24 cellular contexts compared by ENCODE assay signal in genomic region chr22:43424201-43424600, GRCh38. TPM values are rescaled to one million over a fixed set of nuclear protein-coding genes. Genes with fewer than 3 reads are reported as not detected.
A peak's percentile ranks its signal among the peaks of the same experiment; 100 is the strongest.
DNase-seq lines count a peak whose midpoint lies in the region; ATAC-seq, FAIRE-seq and TF ChIP-seq lines count a peak whose summit lies in the region.
"Had no signal": no experiment of that assay in that cellular context is flagged by ENCODE, and none has a peak within 500 bp of the region (broad histone marks: within the 10 kb centered on the region; RNA-seq: fewer than 3 reads in every experiment).

No MANE protein-coding gene starts in this region.

- H3K4me3 ChIP-seq in RWPE2 (ENCODE audit: severe bottlenecking) (no peak overlapping the region), WERI-Rb-1 (ENCODE audit: low read depth, low read length) (peak overlapping the region; percentile 43), neural progenitor cell (no peak overlapping the region), small intestine (ENCODE audit: low read depth in 1 of 2, low read length in 2 of 2) (no peak overlapping the region)
- H3K4me3 ChIP-seq: GM12878, GM23248 had no signal

- H2AFZ ChIP-seq in neural progenitor cell (replicated peaks): no peak overlapping the region
- H2AFZ ChIP-seq: GM23248 had no signal

- H3K9ac ChIP-seq in neural progenitor cell: no peak overlapping the region
- H3K9ac ChIP-seq: GM23248 had no signal

- no peaks in the 10 kb centered on the region for H4K20me1 ChIP-seq in neural progenitor cell (ENCODE audit: low read depth)

- H3K79me2 ChIP-seq in neural progenitor cell (ENCODE audit: low read depth): no peaks in the 10 kb centered on the region

- no peak overlapping the region for H3K27ac Mint-ChIP-seq in glutamatergic neuron (ENCODE audit: unreplicated experiment)
- no peak overlapping the region for H3K27ac Mint-ChIP-seq in neural progenitor cell
- H3K27ac Mint-ChIP-seq in mesothelial cell of epicardium: no peak overlapping the region
- H3K27ac Mint-ChIP-seq: CD4-positive, CD25-positive, alpha-beta regulatory T cell; CD8-positive, alpha-beta memory T cell had no signal

- H3K27me3 Mint-ChIP-seq in glutamatergic neuron (ENCODE audit: unreplicated experiment) (peaks cover 6% of the 10 kb centered on the region), neural progenitor cell (ENCODE audit: insufficient read depth, low read depth) (peaks cover 6% of the 10 kb centered on the region), mesothelial cell of epicardium (ENCODE audit: low read depth) (peaks cover 34% of the 10 kb centered on the region)
- H3K27me3 Mint-ChIP-seq: CD4-positive, CD25-positive, alpha-beta regulatory T cell had no signal

- 62 to 80% (median 72%) methylated on average over 7 of the region's 7 CpGs for WGBS in small intestine, 3 donors

- FAIRE-seq in small intestine (lab: Jason Lieb, UNC): no peak
- FAIRE-seq: A204.1, GM12878, H54 had no signal

- H3K4me1 Mint-ChIP-seq in glutamatergic neuron (ENCODE audit: low read depth, unreplicated experiment) (peaks cover 4% of the 10 kb centered on the region), neural progenitor cell (peaks cover 19% of the 10 kb centered on the region), mesothelial cell of epicardium (peaks cover under 1% of the 10 kb centered on the region)
- H3K4me1 Mint-ChIP-seq: CD4-positive, CD25-positive, alpha-beta regulatory T cell; CD8-positive, alpha-beta memory T cell had no signal

- H3K27ac ChIP-seq in RWPE2 (ENCODE audit: poor library complexity, severe bottlenecking) (no peak overlapping the region), WERI-Rb-1 (no peak overlapping the region; the same call in 1 of the 2 replicates), neural progenitor cell (no peak overlapping the region), small intestine (ENCODE audit: low read depth in 1 of 2, low read length in 1 of 2) (no peak overlapping the region)
- H3K27ac ChIP-seq: GM23248 had no signal

- TF ChIP-seq CTCF in RWPE2 (IDR thresholded peaks at IDR 0.05; ENCODE audit: poor library complexity, severe bottlenecking) (no peak), WERI-Rb-1 (IDR thresholded peaks at IDR 0.05; ENCODE audit: low read depth, low read length) (no peak), glutamatergic neuron (IDR thresholded peaks at IDR 0.05; ENCODE audit: partially characterized antibody, unreplicated experiment) (no peak), neural progenitor cell (IDR thresholded peaks at IDR 0.05) (no peak), mesothelial cell of epicardium (IDR thresholded peaks at IDR 0.05; ENCODE audit: unreplicated experiment) (no peak)

- H3K4me2 ChIP-seq in neural progenitor cell: peak overlapping the region; percentile 35

- H3K4me3 Mint-ChIP-seq in glutamatergic neuron (ENCODE audit: unreplicated experiment) (no peak overlapping the region), neural progenitor cell (no peak overlapping the region), mesothelial cell of epicardium (no peak overlapping the region)
- H3K4me3 Mint-ChIP-seq: CD4-positive, CD25-positive, alpha-beta regulatory T cell; CD8-positive, alpha-beta memory T cell had no signal

- no peaks in the 10 kb centered on the region for H3K36me3 ChIP-seq in RWPE2 (ENCODE audit: low read depth)
- no peaks in the 10 kb centered on the region for H3K36me3 ChIP-seq in WERI-Rb-1
- no peaks in the 10 kb centered on the region for H3K36me3 ChIP-seq in neural progenitor cell
- no peaks in the 10 kb centered on the region for H3K36me3 ChIP-seq in small intestine (ENCODE audit: control insufficient read depth in 2 of 2, insufficient read depth in 2 of 2, low read length in 2 of 2)
- H3K36me3 ChIP-seq: BE2C had no signal

- H3K27me3 ChIP-seq in RWPE2 (ENCODE audit: insufficient read depth, poor library complexity, severe bottlenecking) (peaks cover 72% of the 10 kb centered on the region), WERI-Rb-1 (ENCODE audit: insufficient read depth, low read depth, severe bottlenecking) (no peaks in the 10 kb centered on the region), neural progenitor cell (no peaks in the 10 kb centered on the region), small intestine (ENCODE audit: control insufficient read depth in 2 of 2, insufficient read depth in 2 of 2, low read length in 2 of 2) (peaks cover 0 to 2% of the 10 kb centered on the region in 2 donors)
- H3K27me3 ChIP-seq: BE2C had no signal

- ATAC-seq in RWPE2 (ENCODE audit: low read depth): no peak
- no peak for ATAC-seq in GM19351 (IDR thresholded peaks at IDR 0.05; ENCODE audit: unreplicated experiment)
- ATAC-seq: GM12878 had no signal

- H3K4me1 ChIP-seq in RWPE2 (ENCODE audit: insufficient read depth, poor library complexity, severe bottlenecking) (no peaks in the 10 kb centered on the region), neural progenitor cell (peaks cover 39% of the 10 kb centered on the region), small intestine (ENCODE audit: control insufficient read depth in 2 of 2, insufficient read depth in 1 of 2, low read depth in 1 of 2, low read length in 1 of 2) (no peaks in the 10 kb centered on the region)
- H3K4me1 ChIP-seq: BE2C had no signal

- no peaks in the 10 kb centered on the region for H3F3A ChIP-seq in neural progenitor cell (ENCODE audit: low read depth)

- H3K9me3 ChIP-seq in RWPE2 (ENCODE audit: severe bottlenecking) (no peaks in the 10 kb centered on the region), WERI-Rb-1 (ENCODE audit: severe bottlenecking) (no peaks in the 10 kb centered on the region), neural progenitor cell (ENCODE audit: low read depth) (no peaks in the 10 kb centered on the region), small intestine (ENCODE audit: control insufficient read depth, low read depth) (no peaks in the 10 kb centered on the region)
- H3K9me3 ChIP-seq: BE2C had no signal

- H3K36me3 Mint-ChIP-seq in glutamatergic neuron (ENCODE audit: unreplicated experiment): no peaks in the 10 kb centered on the region
- no peaks in the 10 kb centered on the region for H3K36me3 Mint-ChIP-seq in neural progenitor cell
- H3K36me3 Mint-ChIP-seq in mesothelial cell of epicardium: no peaks in the 10 kb centered on the region
- H3K36me3 Mint-ChIP-seq: CD4-positive, CD25-positive, alpha-beta regulatory T cell; CD8-positive, alpha-beta memory T cell had no signal

- DNase-seq in RWPE2 (ENCODE audit: low spot score): peak; percentile 15
- DNase-seq in WERI-Rb-1: no peak
- DNase-seq in glutamatergic neuron: peak; percentile 9
- no peak for DNase-seq in neural progenitor cell (ENCODE audit: low spot score)
- DNase-seq in mesothelial cell of epicardium (ENCODE audit: low spot score in 2 of 2, unreplicated experiment in 2 of 2): no peak
- no peak for DNase-seq in small intestine
- DNase-seq: ACHN; BE2C; C1 segment of cervical spinal cord; CD4-positive, CD25-positive, alpha-beta regulatory T cell; CD8-positive, alpha-beta memory T cell; COR-L47; DMS 273 treated with DMSO at 0.1 percent for 48 hours; DMS53; DND-41; EL; GM23248; HCEC 1CT had no signal

- H3K9me3 Mint-ChIP-seq in glutamatergic neuron (ENCODE audit: unreplicated experiment) (peaks cover 2% of the 10 kb centered on the region), neural progenitor cell (no peaks in the 10 kb centered on the region), mesothelial cell of epicardium (no peaks in the 10 kb centered on the region)
- H3K9me3 Mint-ChIP-seq: CD4-positive, CD25-positive, alpha-beta regulatory T cell; CD8-positive, alpha-beta memory T cell had no signal

RNA-seq across cellular contexts. Expression of gene MPPED1, which starts 12.4 kb away (rescaled TPM):
- total RNA-seq in glutamatergic neuron (ENCODE audit: unreplicated experiment) (0.37 TPM), neural progenitor cell (ENCODE audit: low replicate concordance) (2.0 and 4.5 TPM in 2 replicates), mesothelial cell of epicardium (0.76 to 1.2 TPM (median 0.86 TPM) in 3 replicates)
- 1 to 10 TPM in 1 of 3 donors, under 1 TPM in 1, not detected in 1; 0.01 to 1.4 TPM for polyA plus RNA-seq in small intestine
- total RNA-seq: CD4-positive, CD25-positive, alpha-beta regulatory T cell; CD8-positive, alpha-beta memory T cell; G401; GM23248; HT-29 had no signal
- polyA plus RNA-seq: CD4-positive, CD25-positive, alpha-beta regulatory T cell; CD8-positive, alpha-beta memory T cell; GM12878; GM23248 had no signal

Comparison
In these comparisons a context has a peak if more than half of its experiments do, and no peak if none do; other contexts are left out.
1. DNase-seq: peak in RWPE2 (single experiment) and glutamatergic neuron (single experiment); none in WERI-Rb-1 (single experiment), neural progenitor cell (single experiment), mesothelial cell of epicardium (0 of 2) and small intestine (single experiment).